ENCODE assay signal across 10 cellular contexts in genomic region chr12:130714091-130714590, GRCh38.
DNase-seq lines count a peak whose midpoint lies in the region; ATAC-seq and TF ChIP-seq lines count a peak whose summit lies in the region.
"Had no signal": no experiment of that assay in that cellular context is flagged by ENCODE, and none has a peak within 500 bp of the region (broad histone marks: within the 10 kb centered on the region; RNA-seq: fewer than 3 reads in every experiment).

No MANE protein-coding gene starts in this region.

- peaks cover 22% of the 10 kb centered on the region for H3K4me1 Mint-ChIP-seq in stimulated activated effector memory CD8-positive, alpha-beta T cell treated with anti-CD3 and anti-CD28 coated beads, Interleukin-12 subunit alpha, Interleukin-12 subunit beta, amount 100 ng/mL, for 72 hours

- no peak overlapping the region for H3K27ac Mint-ChIP-seq in stimulated activated effector memory CD8-positive, alpha-beta T cell treated with anti-CD3 and anti-CD28 coated beads, Interleukin-12 subunit alpha, Interleukin-12 subunit beta, amount 100 ng/mL, for 72 hours

- DNase-seq in GM06990 (ENCODE audit: extremely low read depth, insufficient read length), result no peak
- DNase-seq in NCI-H2171 (lab: John Stamatoyannopoulos, UW), result peak; percentile 38
- no peak for DNase-seq in stimulated activated effector memory CD8-positive, alpha-beta T cell treated with anti-CD3 and anti-CD28 coated beads, Interleukin-12 subunit alpha, Interleukin-12 subunit beta, amount 100 ng/mL, for 72 hours (ENCODE audit: low spot score in 2 of 2)
- DNase-seq in kidney glomerular epithelial cell (lab: John Stamatoyannopoulos, UW), result no peak
- DNase-seq in NAMALWA (ENCODE audit: low spot score), result no peak
- DNase-seq in kidney tubule cell (ENCODE audit: low spot score), result no peak
- DNase-seq: activated CD4-positive, alpha-beta T cell treated with anti-CD3 and anti-CD28 coated beads for 4 hours; NCI-H226 had no signal

- H3K27me3 ChIP-seq in GM06990 (replicated peaks; ENCODE audit: control insufficient read depth, insufficient read depth, low read length), result no peaks in the 10 kb centered on the region; the same call in 1 of the 2 replicates

- peak overlapping the region; percentile 32 for H3K4me3 Mint-ChIP-seq in stimulated activated effector memory CD8-positive, alpha-beta T cell treated with anti-CD3 and anti-CD28 coated beads, Interleukin-12 subunit alpha, Interleukin-12 subunit beta, amount 100 ng/mL, for 72 hours

- H3K4me3 ChIP-seq in GM06990 (replicated peaks; ENCODE audit: low read depth, low read length), result peak overlapping the region; percentile 61
- H3K4me3 ChIP-seq in iPS-18c (ENCODE audit: insufficient read depth, low read depth, low read length), result peak overlapping the region; percentile 68

- H3K9me3 ChIP-seq in iPS-18c (ENCODE audit: control insufficient read depth, insufficient read depth, low read length), result peaks cover 6% of the 10 kb centered on the region

- no peak for TF ChIP-seq CTCF in GM06990 (IDR thresholded peaks at IDR 0.05; ENCODE audit: insufficient read depth, low read length, poor library complexity, severe bottlenecking)

- no peaks in the 10 kb centered on the region for H3K36me3 ChIP-seq in GM06990 (ENCODE audit: control insufficient read depth, insufficient read depth, low read length)

- peak; percentile 22 for ATAC-seq in stimulated activated effector memory CD8-positive, alpha-beta T cell treated with anti-CD3 and anti-CD28 coated beads, Interleukin-12 subunit alpha, Interleukin-12 subunit beta, amount 100 ng/mL, for 72 hours
- ATAC-seq: left lobe of liver had no signal

- H3K9me3 Mint-ChIP-seq in stimulated activated effector memory CD8-positive, alpha-beta T cell treated with anti-CD3 and anti-CD28 coated beads, Interleukin-12 subunit alpha, Interleukin-12 subunit beta, amount 100 ng/mL, for 72 hours, result peaks cover 5% of the 10 kb centered on the region

- no peaks in the 10 kb centered on the region for H3K36me3 Mint-ChIP-seq in stimulated activated effector memory CD8-positive, alpha-beta T cell treated with anti-CD3 and anti-CD28 coated beads, Interleukin-12 subunit alpha, Interleukin-12 subunit beta, amount 100 ng/mL, for 72 hours
